13 cellular contexts compared by ENCODE assay signal in the genomic region with DNA sequence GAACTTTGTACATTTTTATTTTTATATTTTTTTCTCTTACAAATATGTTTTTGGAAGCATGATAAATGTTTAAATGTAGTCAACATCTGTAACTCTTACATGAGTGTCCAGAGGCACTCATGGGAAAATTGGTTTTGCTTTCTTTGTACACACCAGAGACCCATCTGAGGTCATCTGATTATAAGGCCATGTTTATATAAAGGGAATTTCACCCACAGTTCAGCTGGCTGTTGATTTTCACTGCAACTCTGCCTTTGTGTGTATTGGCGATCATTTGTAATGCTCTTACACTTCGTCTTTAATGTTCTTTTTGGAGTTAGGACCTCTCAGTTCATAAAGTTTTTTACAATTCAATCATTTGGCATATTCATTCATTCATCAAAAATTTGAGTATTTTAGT. TPM values are rescaled to one million over a fixed set of nuclear protein-coding genes. Genes with fewer than 3 reads are reported as not detected.
"Had no signal": no experiment of that assay in that cellular context is flagged by ENCODE, and none has a peak within 500 bp of the region (broad histone marks: within the 10 kb centered on the region; RNA-seq: fewer than 3 reads in every experiment).

No MANE protein-coding gene starts in this region.

- H3K36me3 ChIP-seq: ovary, uterus had no signal

- DNase-seq: activated CD4-positive, alpha-beta T cell treated with anti-CD3 and anti-CD28 coated beads for 48 hours; activated naive CD4-positive, alpha-beta T cell treated with anti-CD3 and anti-CD28 coated beads for 36 hours; amniotic stem cell; left ventricle myocardium inferior; mesendoderm; ovary; retina; uterus had no signal

- H3K9ac ChIP-seq: neural progenitor cell had no signal

- H2AFZ ChIP-seq: neural progenitor cell had no signal

- ATAC-seq: activated T-helper 17 cell treated with anti-CD3 and anti-CD28 coated beads, Interleukin-2, amount 50 U/mL, for 72 hours; WTC11 had no signal

- H3K4me3 ChIP-seq: esophagus muscularis mucosa, left ventricle myocardium inferior, neural progenitor cell, ovary, uterus had no signal

- H3K4me2 ChIP-seq: neural progenitor cell had no signal

- H3K9me3 ChIP-seq: esophagus muscularis mucosa, left ventricle myocardium inferior, ovary, uterus had no signal

- H3K27me3 ChIP-seq: esophagus muscularis mucosa, neural progenitor cell, ovary, uterus had no signal

- H3K4me1 ChIP-seq: esophagus muscularis mucosa, left ventricle myocardium inferior, uterus had no signal

- H3K27ac ChIP-seq: esophagus muscularis mucosa, left ventricle myocardium inferior, neural progenitor cell, ovary, uterus had no signal

RNA-seq across cellular contexts. Expression of a gene that starts 28.1 kb away (rescaled TPM):
- total RNA-seq: esophagus muscularis mucosa, left ventricle myocardium inferior, ovary, skeletal muscle tissue had no signal
- polyA plus RNA-seq: ovary had no signal
